13 cellular contexts compared by ENCODE assay signal in genomic region chr20:44946266-44946852, GRCh38.
"Had no signal": no experiment of that assay in that cellular context is flagged by ENCODE, and none has a peak within 500 bp of the region (broad histone marks: within the 10 kb centered on the region; RNA-seq: fewer than 3 reads in every experiment).

No MANE protein-coding gene starts in this region.

- H3K27me3 ChIP-seq: hepatocyte, neutrophil, spleen, tibial nerve had no signal

- ATAC-seq: right cardiac atrium; stimulated activated naive B cell treated with anti-CD40 and anti-IgM and Interleukin-4, amounts not matched to agents 10 μg/mL and 1 μg/mL and 100 μg/mL, for 72 hours had no signal

- H3K4me3 Mint-ChIP-seq: activated naive CD8-positive, alpha-beta T cell; naive B cell; stimulated activated naive B cell treated with anti-CD40 and anti-IgM and Interleukin-4, amounts not matched to agents 10 μg/mL and 1 μg/mL and 100 μg/mL, for 72 hours had no signal

- H3K9me3 ChIP-seq: neutrophil, spleen, tibial nerve had no signal

- H3K9me3 Mint-ChIP-seq: naive B cell; stimulated activated naive B cell treated with anti-CD40 and anti-IgM and Interleukin-4, amounts not matched to agents 10 μg/mL and 1 μg/mL and 100 μg/mL, for 72 hours had no signal

- H3K27me3 Mint-ChIP-seq: activated naive CD8-positive, alpha-beta T cell; naive B cell; stimulated activated naive B cell treated with anti-CD40 and anti-IgM and Interleukin-4, amounts not matched to agents 10 μg/mL and 1 μg/mL and 100 μg/mL, for 72 hours had no signal

- H3K4me3 ChIP-seq: hepatocyte, spleen, tibial nerve had no signal

- H3K27ac Mint-ChIP-seq: activated naive CD8-positive, alpha-beta T cell; stimulated activated naive B cell treated with anti-CD40 and anti-IgM and Interleukin-4, amounts not matched to agents 10 μg/mL and 1 μg/mL and 100 μg/mL, for 72 hours had no signal

- H3K4me1 ChIP-seq: tibial nerve had no signal

- DNase-seq: activated CD4-positive, alpha-beta T cell treated with anti-CD3 and anti-CD28 coated beads for 1 hour; activated effector memory CD4-positive, alpha-beta T cell treated with Interleukin-2 at 50 U/mL for 16 hours; midbrain; naive B cell; right cardiac atrium; spleen; stimulated activated CD4-positive, alpha-beta T cell treated with anti-CD3 and anti-CD28 coated beads, Interleukin-1b, Interleukin-23, amount 100 ng/mL, for 48 hours; stimulated activated naive B cell treated with anti-CD40 and anti-IgM and Interleukin-4, amounts not matched to agents 10 μg/mL and 1 μg/mL and 100 μg/mL, for 72 hours; T1000 had no signal

- H3K27ac ChIP-seq: hepatocyte, tibial nerve had no signal
